ENCODE assay signal across 10 cellular contexts in the genomic region with DNA sequence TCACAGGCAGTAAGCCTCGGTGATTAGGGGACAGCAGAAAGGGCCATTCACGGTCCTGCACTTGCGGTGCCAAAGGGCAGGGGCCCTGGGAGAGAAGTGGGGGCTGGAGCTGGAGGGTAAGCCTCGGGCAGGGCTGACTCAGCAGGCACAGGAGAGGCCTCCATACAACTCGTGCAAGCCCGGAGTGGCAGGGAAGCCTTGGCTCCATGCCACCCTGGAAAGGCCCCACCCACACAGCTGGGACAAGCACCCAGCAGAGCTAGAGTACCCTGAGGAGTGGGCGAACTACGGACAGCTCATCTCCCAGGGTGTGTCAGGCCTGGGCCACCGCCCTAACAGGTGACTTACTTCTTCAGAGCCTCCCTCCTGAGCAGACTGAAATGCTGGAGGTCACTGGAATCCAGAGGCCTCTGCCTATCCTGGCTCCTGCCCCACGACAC. TPM values are rescaled to one million over a fixed set of nuclear protein-coding genes. Genes with fewer than 3 reads are reported as not detected.
DNase-seq lines count a peak whose midpoint lies in the region; ATAC-seq and TF ChIP-seq lines count a peak whose summit lies in the region.
"Had no signal": no experiment of that assay in that cellular context is flagged by ENCODE, and none has a peak within 500 bp of the region (broad histone marks: within the 10 kb centered on the region; RNA-seq: fewer than 3 reads in every experiment).

No MANE protein-coding gene starts in this region.

- peaks cover 2% of the 10 kb centered on the region for H3K27me3 ChIP-seq in CD4-positive, alpha-beta T cell (ENCODE audit: control insufficient read depth, insufficient read depth, low read length)
- H3K27me3 ChIP-seq: SJCRH30 had no signal

- no peaks in the 10 kb centered on the region for H3K9me3 Mint-ChIP-seq in chondrocyte (ENCODE audit: low read depth)
- no peaks in the 10 kb centered on the region for H3K9me3 Mint-ChIP-seq in natural killer cell treated with Interleukin-12 subunit alpha and Interleukin-12 subunit beta and Interleukin-15 and Interleukin-18, amount 100 ng/mL, for 72 hours
- no peaks in the 10 kb centered on the region for H3K9me3 Mint-ChIP-seq in CD4-positive, alpha-beta T cell

- no peak overlapping the region for H3K4me3 ChIP-seq in AG10803 (ENCODE audit: low read length)
- H3K4me3 ChIP-seq: SJCRH30 had no signal

- no peak overlapping the region for H3K27ac ChIP-seq in CD4-positive, alpha-beta T cell (ENCODE audit: low read depth, low read length)
- H3K27ac ChIP-seq: SJCRH30 had no signal

- DNase-seq in AG10803 (ENCODE audit: low read depth): peak; percentile 60
- DNase-seq in M059J (ENCODE audit: low read depth): peak; percentile 77
- peak; percentile 87 for DNase-seq in chondrocyte (ENCODE audit: low spot score)
- DNase-seq in mucosa of gallbladder (ENCODE audit: low spot score): peak; percentile 28
- DNase-seq in natural killer cell treated with Interleukin-12 subunit alpha and Interleukin-12 subunit beta and Interleukin-15 and Interleukin-18, amount 100 ng/mL, for 72 hours (ENCODE audit: low spot score): no peak
- no peak for DNase-seq in midbrain (lab: John Stamatoyannopoulos, UW)
- no peak for DNase-seq in CD4-positive, alpha-beta T cell
- DNase-seq: GF-D8 had no signal

- CTCF ChIA-PET in CD4-positive, alpha-beta T cell (lab: Charles Lee): no interaction called here

- H3K27me3 Mint-ChIP-seq in chondrocyte (ENCODE audit: low read depth): no peaks in the 10 kb centered on the region
- H3K27me3 Mint-ChIP-seq in natural killer cell treated with Interleukin-12 subunit alpha and Interleukin-12 subunit beta and Interleukin-15 and Interleukin-18, amount 100 ng/mL, for 72 hours: peaks cover 0 to 5% of the 10 kb centered on the region in 2 donors
- peaks cover 17% of the 10 kb centered on the region for H3K27me3 Mint-ChIP-seq in CD4-positive, alpha-beta T cell

- no peaks in the 10 kb centered on the region for H3K36me3 Mint-ChIP-seq in chondrocyte (ENCODE audit: low read depth)
- H3K36me3 Mint-ChIP-seq in natural killer cell treated with Interleukin-12 subunit alpha and Interleukin-12 subunit beta and Interleukin-15 and Interleukin-18, amount 100 ng/mL, for 72 hours: no peaks in the 10 kb centered on the region
- no peaks in the 10 kb centered on the region for H3K36me3 Mint-ChIP-seq in CD4-positive, alpha-beta T cell (ENCODE audit: low read depth)

- no peaks in the 10 kb centered on the region for H3K9me3 ChIP-seq in CD4-positive, alpha-beta T cell (ENCODE audit: control insufficient read depth, low read length)
- H3K9me3 ChIP-seq: SJCRH30 had no signal

- peaks cover 19% of the 10 kb centered on the region for H3K4me1 Mint-ChIP-seq in chondrocyte (ENCODE audit: low read depth)
- no peaks in the 10 kb centered on the region for H3K4me1 Mint-ChIP-seq in natural killer cell treated with Interleukin-12 subunit alpha and Interleukin-12 subunit beta and Interleukin-15 and Interleukin-18, amount 100 ng/mL, for 72 hours (ENCODE audit: low read depth in 2 of 2)
- no peaks in the 10 kb centered on the region for H3K4me1 Mint-ChIP-seq in CD4-positive, alpha-beta T cell (ENCODE audit: low read depth)

- POLR2A ChIA-PET in CD4-positive, alpha-beta T cell (lab: Charles Lee): no interaction called here

- TF ChIP-seq CTCF in AG10803 (conservative IDR thresholded peaks at IDR 0.05; ENCODE audit: low read length) (no peak), chondrocyte (IDR thresholded peaks at IDR 0.05) (no peak)
- no peak for TF ChIP-seq CTCF in CD4-positive, alpha-beta T cell (IDR thresholded peaks at IDR 0.05)

- peak overlapping the region; percentile 74 for H3K27ac Mint-ChIP-seq in chondrocyte (ENCODE audit: unreplicated experiment)
- H3K27ac Mint-ChIP-seq in natural killer cell treated with Interleukin-12 subunit alpha and Interleukin-12 subunit beta and Interleukin-15 and Interleukin-18, amount 100 ng/mL, for 72 hours: no peak overlapping the region
- H3K27ac Mint-ChIP-seq in CD4-positive, alpha-beta T cell: no peak overlapping the region

- no peak overlapping the region for H3K4me3 Mint-ChIP-seq in chondrocyte (ENCODE audit: unreplicated experiment)
- no peak overlapping the region for H3K4me3 Mint-ChIP-seq in natural killer cell treated with Interleukin-12 subunit alpha and Interleukin-12 subunit beta and Interleukin-15 and Interleukin-18, amount 100 ng/mL, for 72 hours
- H3K4me3 Mint-ChIP-seq in CD4-positive, alpha-beta T cell: no peak overlapping the region

- intact Hi-C loops in CD4-positive, alpha-beta T cell (cut with DNase I, micrococcal nuclease): no loop called here

- ATAC-seq in HG03095 (IDR thresholded peaks at IDR 0.05; ENCODE audit: unreplicated experiment): no peak
- ATAC-seq in natural killer cell treated with Interleukin-12 subunit alpha and Interleukin-12 subunit beta and Interleukin-15 and Interleukin-18, amount 100 ng/mL, for 72 hours: no peak
- ATAC-seq in CD4-positive, alpha-beta T cell (ENCODE audit: poor library complexity): no peak

RNA-seq across cellular contexts. Expression of a gene that starts 5.6 kb away (rescaled TPM):
- total RNA-seq in M059J (2014; rRNA removed; shearing (Covaris generic)): 0.17 and 1.0 TPM in 2 replicates
- total RNA-seq in chondrocyte (0.24 TPM in 1 of 3 replicates, not detected in the others), mucosa of gallbladder (5.0 TPM)
- not detected for total RNA-seq in natural killer cell treated with Interleukin-12 subunit alpha and Interleukin-12 subunit beta and Interleukin-15 and Interleukin-18, amount 100 ng/mL, for 72 hours
- under 1 TPM; 0.05 to 0.22 TPM for total RNA-seq in CD4-positive, alpha-beta T cell

RNA-seq across cellular contexts. Expression of a gene that starts 7.5 kb away (rescaled TPM):
- total RNA-seq in M059J (2014; rRNA removed; shearing (Covaris generic)): 32.7 and 51.2 TPM in 2 replicates
- 1.9 to 2.4 TPM (median 2.4 TPM) in 3 replicates for total RNA-seq in chondrocyte
- total RNA-seq in mucosa of gallbladder: 2.2 TPM
- total RNA-seq in natural killer cell treated with Interleukin-12 subunit alpha and Interleukin-12 subunit beta and Interleukin-15 and Interleukin-18, amount 100 ng/mL, for 72 hours: not detected
- under 1 TPM; 0.22 to 0.56 TPM for total RNA-seq in CD4-positive, alpha-beta T cell

Comparison
In these comparisons a context has a peak if more than half of its experiments do, and no peak if none do; other contexts are left out.
1. DNase-seq: peak in AG10803 (single experiment), M059J (single experiment), chondrocyte (single experiment) and mucosa of gallbladder (single experiment); none in natural killer cell treated with Interleukin-12 subunit alpha and Interleukin-12 subunit beta and Interleukin-15 and Interleukin-18, amount 100 ng/mL, for 72 hours (single experiment), midbrain (single experiment) and CD4-positive, alpha-beta T cell (0 of 10).